1 cellular context compared by ENCODE assay signal in genomic region chr4:17544205-17544604, GRCh38.
TF ChIP-seq lines count a peak whose summit lies in the region.

No MANE protein-coding gene starts in this region.

TF ChIP-seq in K562, 482 proteins besides CTCF, POLR2A, EP300 and RAD21 (continued from another document):
- TF ChIP-seq FOXK2 (conservative IDR thresholded peaks at IDR 0.05 in 1 of 2, IDR thresholded peaks at IDR 0.05 in 1 of 2; ENCODE audit: low read depth in 2 of 2), result peak; percentile 74; a peak in 2 of 4 replicates
- no peak for TF ChIP-seq ZBTB9 (CRISPR knock-in tag; IDR thresholded peaks at IDR 0.05)
- TF ChIP-seq MAFF (IDR thresholded peaks at IDR 0.05; ENCODE audit: low read length), result no peak
- TF ChIP-seq PKNOX1 (IDR thresholded peaks at IDR 0.05), result peak; percentile 75
- TF ChIP-seq ZZZ3 (IDR thresholded peaks at IDR 0.05), result no peak
- TF ChIP-seq PHF21A (IDR thresholded peaks at IDR 0.05; ENCODE audit: borderline replicate concordance, low read depth), result no peak
- peak; percentile 95 for TF ChIP-seq SOX6 (IDR thresholded peaks at IDR 0.05)
- TF ChIP-seq CTBP1 (IDR thresholded peaks at IDR 0.05; ENCODE audit: borderline replicate concordance), result peak; percentile 43
- TF ChIP-seq HOMEZ (CRISPR knock-in tag; IDR thresholded peaks at IDR 0.05), result no peak
- TF ChIP-seq GABPA (tag; conservative IDR thresholded peaks at IDR 0.05; ENCODE audit: low read depth), result peak; percentile 33; the same call in 1 of the 2 replicates
- TF ChIP-seq FOXA3 (CRISPR knock-in tag; conservative IDR thresholded peaks at IDR 0.05 in 1 of 2, IDR thresholded peaks at IDR 0.05 in 1 of 2), result peak; percentile 86 to 88; a peak in 3 of 4 replicates
- no peak for TF ChIP-seq KDM5B (IDR thresholded peaks at IDR 0.05; ENCODE audit: insufficient replicate concordance, low read depth, low read length)
- no peak for TF ChIP-seq ZNF449 (CRISPR knock-in tag; IDR thresholded peaks at IDR 0.05)
- TF ChIP-seq CREM (IDR thresholded peaks at IDR 0.05; ENCODE audit: low read depth), result no peak
- peak; percentile 53; the same call in 1 of the 2 replicates for TF ChIP-seq JUN (IDR thresholded peaks at IDR 0.05; ENCODE audit: borderline replicate concordance, low read depth, low read length)
- no peak for TF ChIP-seq JUN (CRISPR knock-in tag; IDR thresholded peaks at IDR 0.05; ENCODE audit: borderline replicate concordance)
- no peak for TF ChIP-seq PBX2 (CRISPR knock-in tag; IDR thresholded peaks at IDR 0.05; ENCODE audit: low read depth)
- TF ChIP-seq PBX2 (tag; conservative IDR thresholded peaks at IDR 0.05; ENCODE audit: low read depth), result 0 out of 2 replicates have a peak, but pooled peaks have one; percentile 11
- TF ChIP-seq ATF3 (IDR thresholded peaks at IDR 0.05), result peak; percentile 87
- no peak for TF ChIP-seq ATF3 (CRISPR knock-in tag; conservative IDR thresholded peaks at IDR 0.05)
- no peak for TF ChIP-seq ZBTB12 (CRISPR knock-in tag; IDR thresholded peaks at IDR 0.05)
- 0 out of 2 replicates have a peak, but pooled peaks have one; percentile 30 for TF ChIP-seq SPI1 (IDR thresholded peaks at IDR 0.05; ENCODE audit: borderline replicate concordance, low read depth, low read length)
- TF ChIP-seq IRF1 (CRISPR knock-in tag; IDR thresholded peaks at IDR 0.05; ENCODE audit: borderline replicate concordance), result no peak
- no peak for TF ChIP-seq RBM15 (IDR thresholded peaks at IDR 0.05; ENCODE audit: insufficient read depth, low read length)
- TF ChIP-seq ZNF518B (CRISPR knock-in tag; IDR thresholded peaks at IDR 0.05), result no peak
- TF ChIP-seq HSF4 (CRISPR knock-in tag; IDR thresholded peaks at IDR 0.05; ENCODE audit: borderline replicate concordance), result no peak
- TF ChIP-seq ZNF224 (CRISPR knock-in tag; IDR thresholded peaks at IDR 0.05), result no peak
- no peak for TF ChIP-seq MXI1 (IDR thresholded peaks at IDR 0.05; ENCODE audit: low read depth, low read length)
- no peak for TF ChIP-seq CBX1 (IDR thresholded peaks at IDR 0.05; ENCODE audit: low read depth)
- no peak for TF ChIP-seq JUNB (CRISPR knock-in tag; conservative IDR thresholded peaks at IDR 0.05)
- TF ChIP-seq DDX20 (tag; IDR thresholded peaks at IDR 0.05; ENCODE audit: low read depth), result no peak
- TF ChIP-seq JUND (IDR thresholded peaks at IDR 0.05; ENCODE audit: borderline replicate concordance, low read depth, low read length), result peak; percentile 77
- peak; percentile 80; the same call in 2 of the 3 replicates for TF ChIP-seq JUND (tag; IDR thresholded peaks at IDR 0.05; ENCODE audit: borderline replicate concordance, low read depth, low read length)
- TF ChIP-seq SMAD4 (CRISPR knock-in tag; conservative IDR thresholded peaks at IDR 0.05), result no peak
- peak; percentile 44 for TF ChIP-seq MEIS2 (IDR thresholded peaks at IDR 0.05; ENCODE audit: partially characterized antibody)
- no peak for TF ChIP-seq E2F6 (IDR thresholded peaks at IDR 0.05; ENCODE audit: borderline replicate concordance in 1 of 2, extremely low read depth in 1 of 2, insufficient read depth in 1 of 2, insufficient read length in 1 of 2, low read depth in 1 of 2, low read length in 1 of 2, poor library complexity in 1 of 2, severe bottlenecking in 1 of 2)
